Comparison of ENCODE assay signal across 23 cellular contexts in the genomic region with DNA sequence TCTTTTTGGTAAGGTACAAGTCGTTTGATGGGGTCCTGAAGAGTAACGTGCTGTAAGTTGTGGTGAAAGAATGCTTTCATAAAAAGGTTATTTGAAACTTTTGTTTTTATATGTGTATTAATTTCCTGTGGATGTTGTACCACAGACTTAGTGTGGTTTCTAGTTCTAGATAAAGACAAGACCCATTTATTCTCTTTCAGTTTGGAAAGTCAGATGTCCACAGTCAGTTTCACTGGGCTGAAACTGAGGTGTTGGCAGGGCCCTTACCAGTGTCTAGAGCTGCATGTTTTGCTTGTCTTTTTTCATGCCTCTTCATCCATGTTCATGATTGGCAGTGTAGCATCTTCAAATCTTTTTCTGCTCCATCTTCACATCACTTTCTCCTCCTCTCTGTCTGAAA. TPM values are rescaled to one million over a fixed set of nuclear protein-coding genes. Genes with fewer than 3 reads are reported as not detected.
DNase-seq lines count a peak whose midpoint lies in the region; ATAC-seq and TF ChIP-seq lines count a peak whose summit lies in the region.
"Had no signal": no experiment of that assay in that cellular context is flagged by ENCODE, and none has a peak within 500 bp of the region (broad histone marks: within the 10 kb centered on the region; RNA-seq: fewer than 3 reads in every experiment).

No MANE protein-coding gene starts in this region.

- POLR2A ChIA-PET in activated CD4-positive, alpha-beta T cell treated with anti-CD3 and anti-CD28 coated beads for 36 hours (lab: Charles Lee), result no interaction called here
- POLR2A ChIA-PET in activated CD8-positive, alpha-beta T cell treated with anti-CD3 and anti-CD28 coated beads for 36 hours (lab: Charles Lee), result interaction anchor here (4.8 kb wide), 1 partner anchor 22 kb away, joined by 25 read pairs; the partner anchor contains the start of gene DOCK10
- POLR2A ChIA-PET in naive thymus-derived CD8-positive, alpha-beta T cell (lab: Charles Lee), result interaction anchor here (1.6 kb wide), 1 partner anchor 22 kb away, joined by 3 read pairs; the partner anchor contains the start of gene DOCK10

- ATAC-seq in activated CD4-positive, alpha-beta T cell treated with anti-CD3 and anti-CD28 coated beads for 36 hours, result peak; percentile 41
- ATAC-seq in GM18511 (IDR thresholded peaks at IDR 0.05; ENCODE audit: unreplicated experiment) (peak; percentile 69), GM18861 (IDR thresholded peaks at IDR 0.05; ENCODE audit: unreplicated experiment) (no peak)
- ATAC-seq in activated CD8-positive, alpha-beta T cell treated with anti-CD3 and anti-CD28 coated beads for 36 hours, result peak; percentile 68
- ATAC-seq in naive thymus-derived CD8-positive, alpha-beta T cell, result peak; percentile 41 to 61
- ATAC-seq: left colon had no signal

- H3K4me1 Mint-ChIP-seq in activated CD4-positive, alpha-beta T cell treated with anti-CD3 and anti-CD28 coated beads for 36 hours, result peaks cover 45% of the 10 kb centered on the region
- peaks cover 48% of the 10 kb centered on the region for H3K4me1 Mint-ChIP-seq in activated CD8-positive, alpha-beta T cell treated with anti-CD3 and anti-CD28 coated beads for 36 hours (ENCODE audit: low read depth)
- H3K4me1 Mint-ChIP-seq in naive thymus-derived CD8-positive, alpha-beta T cell, result peaks cover 17 to 39% (median 32%) of the 10 kb centered on the region in 4 donors
- H3K4me1 Mint-ChIP-seq in CD14-positive monocyte, result no peaks in the 10 kb centered on the region

- peaks cover 9% of the 10 kb centered on the region for H3K36me3 Mint-ChIP-seq in activated CD4-positive, alpha-beta T cell treated with anti-CD3 and anti-CD28 coated beads for 36 hours (ENCODE audit: low read depth)
- peaks cover 19% of the 10 kb centered on the region for H3K36me3 Mint-ChIP-seq in activated CD8-positive, alpha-beta T cell treated with anti-CD3 and anti-CD28 coated beads for 36 hours (ENCODE audit: low read depth)
- H3K36me3 Mint-ChIP-seq in naive thymus-derived CD8-positive, alpha-beta T cell, result peaks cover 0 to 24% (median 17%) of the 10 kb centered on the region in 3 donors
- no peaks in the 10 kb centered on the region for H3K36me3 Mint-ChIP-seq in CD14-positive monocyte

- no peak for TF ChIP-seq CTCF in activated CD8-positive, alpha-beta T cell treated with anti-CD3 and anti-CD28 coated beads for 36 hours (IDR thresholded peaks at IDR 0.05)
- no peak for TF ChIP-seq CTCF in CD14-positive monocyte (IDR thresholded peaks at IDR 0.05)

- H3K9me3 Mint-ChIP-seq in activated CD4-positive, alpha-beta T cell treated with anti-CD3 and anti-CD28 coated beads for 36 hours (ENCODE audit: low read depth), result peaks cover 22% of the 10 kb centered on the region
- H3K9me3 Mint-ChIP-seq in activated CD8-positive, alpha-beta T cell treated with anti-CD3 and anti-CD28 coated beads for 36 hours, result peaks cover 24% of the 10 kb centered on the region
- H3K9me3 Mint-ChIP-seq in naive thymus-derived CD8-positive, alpha-beta T cell, result peaks cover 0 to 28% (median 11%) of the 10 kb centered on the region in 9 donors
- peaks cover 6 to 26% (median 22%) of the 10 kb centered on the region in 7 donors for H3K9me3 Mint-ChIP-seq in CD14-positive monocyte

- no peaks in the 10 kb centered on the region for H3K27me3 Mint-ChIP-seq in activated CD4-positive, alpha-beta T cell treated with anti-CD3 and anti-CD28 coated beads for 36 hours
- no peaks in the 10 kb centered on the region for H3K27me3 Mint-ChIP-seq in activated CD8-positive, alpha-beta T cell treated with anti-CD3 and anti-CD28 coated beads for 36 hours
- no peaks in the 10 kb centered on the region for H3K27me3 Mint-ChIP-seq in naive thymus-derived CD8-positive, alpha-beta T cell
- H3K27me3 Mint-ChIP-seq in CD14-positive monocyte (ENCODE audit: low read depth in 3 of 3), result no peaks in the 10 kb centered on the region

- CTCF ChIA-PET in activated CD4-positive, alpha-beta T cell treated with anti-CD3 and anti-CD28 coated beads for 36 hours (lab: Charles Lee), result interaction anchor here (0.9 to 1.1 kb wide), 2 partner anchors 11 to 24 kb away, joined by 4 to 5 read pairs; no protein-coding TSS in a partner anchor
- CTCF ChIA-PET in activated CD8-positive, alpha-beta T cell treated with anti-CD3 and anti-CD28 coated beads for 36 hours (lab: Charles Lee), result interaction anchor here (0.9 to 1.2 kb wide), 3 partner anchors 9 to 62 kb away, joined by 3 to 4 read pairs (median 3); no protein-coding TSS in a partner anchor

- DNase-seq in activated CD4-positive, alpha-beta T cell treated with anti-CD3 and anti-CD28 coated beads for 36 hours, result no peak
- no peak for DNase-seq in activated CD4-positive, alpha-beta T cell treated with anti-CD3 and anti-CD28 coated beads for 48 hours
- peak; percentile 15 for DNase-seq in activated CD8-positive, alpha-beta T cell treated with anti-CD3 and anti-CD28 coated beads for 36 hours
- no peak for DNase-seq in naive thymus-derived CD8-positive, alpha-beta T cell
- DNase-seq in RKO (ENCODE audit: low spot score) (no peak), CD14-positive monocyte (ENCODE audit: low spot score) (no peak)
- DNase-seq: activated CD8-positive, alpha-beta memory T cell treated with anti-CD3 and anti-CD28 coated beads for 24 hours; activated gamma-delta T cell; cerebellar nuclear complex; DMS 273 treated with DMSO at 0.1 percent for 48 hours; effector CD4-positive, alpha-beta T cell; esophagus squamous epithelium; GF-D8; KBM-7; left colon; NCI-H1092; NCI-H2081 treated with DMSO at 0.1 percent for 48 hours; NCI-H510A treated with DMSO at 0.1 percent for 48 hours; stimulated activated CD4-positive, alpha-beta T cell treated with anti-CD3 and anti-CD28 coated beads, Interleukin-2, amount 100 ng/mL, for 48 hours; SW 1271 had no signal

- no peak overlapping the region for H3K4me3 Mint-ChIP-seq in activated CD4-positive, alpha-beta T cell treated with anti-CD3 and anti-CD28 coated beads for 36 hours
- no peak overlapping the region for H3K4me3 Mint-ChIP-seq in activated CD8-positive, alpha-beta T cell treated with anti-CD3 and anti-CD28 coated beads for 36 hours
- peak overlapping the region in 9 of 10 donors; percentile 16 to 71 (median 38) for H3K4me3 Mint-ChIP-seq in naive thymus-derived CD8-positive, alpha-beta T cell
- H3K4me3 Mint-ChIP-seq in CD14-positive monocyte, result no peak overlapping the region
- H3K4me3 Mint-ChIP-seq: neural crest cell had no signal

- H3K27ac Mint-ChIP-seq in activated CD4-positive, alpha-beta T cell treated with anti-CD3 and anti-CD28 coated beads for 36 hours, result peak overlapping the region; percentile 68
- H3K27ac Mint-ChIP-seq in activated CD8-positive, alpha-beta T cell treated with anti-CD3 and anti-CD28 coated beads for 36 hours, result peak overlapping the region; percentile 85
- H3K27ac Mint-ChIP-seq in naive thymus-derived CD8-positive, alpha-beta T cell, result peak overlapping the region in 9 of 10 donors; percentile 34 to 83 (median 61)
- no peak overlapping the region for H3K27ac Mint-ChIP-seq in CD14-positive monocyte

- intact Hi-C loops in activated CD4-positive, alpha-beta T cell treated with anti-CD3 and anti-CD28 coated beads for 36 hours (cut with DNase I, micrococcal nuclease), result no loop called here
- intact Hi-C loops in activated CD8-positive, alpha-beta T cell treated with anti-CD3 and anti-CD28 coated beads for 36 hours (cut with micrococcal nuclease), result no loop called here
- intact Hi-C loops in CD14-positive monocyte (cut with micrococcal nuclease), result no loop called here

RNA-seq across cellular contexts. Expression of gene DOCK10, which starts 22.1 kb away (rescaled TPM):
- 100 to 1,000 TPM; 177 to 196 TPM for total RNA-seq in activated CD4-positive, alpha-beta T cell treated with anti-CD3 and anti-CD28 coated beads for 36 hours
- 100 to 1,000 TPM; 191 to 198 TPM for total RNA-seq in activated CD8-positive, alpha-beta T cell treated with anti-CD3 and anti-CD28 coated beads for 36 hours
- total RNA-seq in naive thymus-derived CD8-positive, alpha-beta T cell, result 100 to 1,000 TPM; 165 to 180 TPM
- 10 to 100 TPM; 34.1 to 57.9 (median 47.8) TPM for polyA plus RNA-seq in naive thymus-derived CD8-positive, alpha-beta T cell
- polyA plus RNA-seq in CD14-positive monocyte, result 10 to 100 TPM in 1 of 2 donors, 1 to 10 TPM in 1; 9.5 to 16.5 TPM

Comparison
In these comparisons a context has a peak if more than half of its experiments do, and no peak if none do; other contexts are left out.
1. H3K27ac Mint-ChIP-seq: peak in activated CD4-positive, alpha-beta T cell treated with anti-CD3 and anti-CD28 coated beads for 36 hours (single experiment), activated CD8-positive, alpha-beta T cell treated with anti-CD3 and anti-CD28 coated beads for 36 hours (single experiment) and naive thymus-derived CD8-positive, alpha-beta T cell (9 of 10); none in CD14-positive monocyte (0 of 7).
2. H3K4me3 Mint-ChIP-seq: peak in naive thymus-derived CD8-positive, alpha-beta T cell (9 of 10); none in activated CD4-positive, alpha-beta T cell treated with anti-CD3 and anti-CD28 coated beads for 36 hours (single experiment), activated CD8-positive, alpha-beta T cell treated with anti-CD3 and anti-CD28 coated beads for 36 hours (single experiment) and CD14-positive monocyte (0 of 2).